18 cellular contexts compared by ENCODE assay signal in the genomic region with DNA sequence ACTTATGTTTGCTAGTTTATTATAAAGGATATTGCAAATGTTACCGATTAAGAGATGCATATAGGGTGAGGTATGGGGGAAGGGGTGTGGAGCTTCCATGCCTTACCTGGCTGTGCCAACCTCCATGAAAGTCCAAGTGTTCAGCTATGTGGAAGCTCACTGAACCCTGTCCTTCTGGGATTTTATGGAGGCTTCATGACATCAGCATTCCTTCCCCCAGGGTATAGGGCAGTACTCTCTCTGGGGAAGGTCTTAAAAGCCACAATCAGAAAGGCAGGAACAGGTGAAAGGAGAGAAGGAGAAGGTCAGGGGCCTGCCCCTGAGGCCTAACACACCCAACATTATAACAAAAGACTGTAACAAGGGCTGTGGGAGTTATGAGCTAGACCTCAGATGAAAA.
DNase-seq lines count a peak whose midpoint lies in the region; ATAC-seq and TF ChIP-seq lines count a peak whose summit lies in the region.
"Had no signal": no experiment of that assay in that cellular context is flagged by ENCODE, and none has a peak within 500 bp of the region (broad histone marks: within the 10 kb centered on the region; RNA-seq: fewer than 3 reads in every experiment).

No MANE protein-coding gene starts in this region.

- H3K36me3 Mint-ChIP-seq in activated naive CD4-positive, alpha-beta T cell treated with anti-CD3 and anti-CD28 coated beads for 36 hours (ENCODE audit: low read depth), result no peaks in the 10 kb centered on the region

- H3K27me3 ChIP-seq in psoas muscle (ENCODE audit: insufficient read depth in 3 of 3, low read length in 2 of 3), result no peaks in the 10 kb centered on the region
- H3K27me3 ChIP-seq: Peyer's patch had no signal

- DNase-seq in LHCN-M2 (ENCODE audit: low read depth), result peak; percentile 60
- DNase-seq in kidney tubule cell (ENCODE audit: low spot score), result peak; percentile 37
- no peak for DNase-seq in psoas muscle
- DNase-seq in activated naive CD4-positive, alpha-beta T cell treated with anti-CD3 and anti-CD28 coated beads for 36 hours, result no peak
- DNase-seq in amygdala (lab: John Stamatoyannopoulos, UW), result no peak
- no peak for DNase-seq in GM19238 (ENCODE audit: insufficient read length, low spot score)
- DNase-seq: CD4-positive, alpha-beta T cell; DND-41; H7; KG1; NCI-H1105 treated with DMSO at 0.1 percent for 48 hours; NCI-H187; NCI-H446 treated with DMSO at 0.1 percent for 48 hours; NCI-H774; Peyer's patch; Right ventricle myocardium superior had no signal

- no peak overlapping the region for H3K4me3 Mint-ChIP-seq in activated naive CD4-positive, alpha-beta T cell treated with anti-CD3 and anti-CD28 coated beads for 36 hours
- H3K4me3 Mint-ChIP-seq: CD4-positive, alpha-beta T cell had no signal

- H3K27ac ChIP-seq in 22Rv1 (peak overlapping the region; percentile 88), psoas muscle (peak overlapping the region; percentile 47)
- H3K27ac ChIP-seq: Peyer's patch had no signal

- TF ChIP-seq CTCF in 22Rv1 (IDR thresholded peaks at IDR 0.05), result no peak
- TF ChIP-seq CTCF in psoas muscle (IDR thresholded peaks at IDR 0.05), result no peak

- peaks cover 12% of the 10 kb centered on the region for H3K4me1 Mint-ChIP-seq in activated naive CD4-positive, alpha-beta T cell treated with anti-CD3 and anti-CD28 coated beads for 36 hours (ENCODE audit: low read depth)

- no peaks in the 10 kb centered on the region for H3K9me3 Mint-ChIP-seq in activated naive CD4-positive, alpha-beta T cell treated with anti-CD3 and anti-CD28 coated beads for 36 hours
- H3K9me3 Mint-ChIP-seq: CD4-positive, alpha-beta T cell had no signal

- H3K4me3 ChIP-seq in psoas muscle, result no peak overlapping the region
- H3K4me3 ChIP-seq: Peyer's patch had no signal

- H3K27me3 Mint-ChIP-seq in activated naive CD4-positive, alpha-beta T cell treated with anti-CD3 and anti-CD28 coated beads for 36 hours (ENCODE audit: low read depth), result no peaks in the 10 kb centered on the region
- H3K27me3 Mint-ChIP-seq: CD4-positive, alpha-beta T cell had no signal

- 90 to 100% (median 91%) methylated on average over 1 of the region's 1 CpG for WGBS in psoas muscle, 3 donors

- no peak overlapping the region for H3K27ac Mint-ChIP-seq in activated naive CD4-positive, alpha-beta T cell treated with anti-CD3 and anti-CD28 coated beads for 36 hours
- H3K27ac Mint-ChIP-seq: CD4-positive, alpha-beta T cell had no signal

- intact Hi-C loops in psoas muscle (cut with DNase I), result no loop called here
- intact Hi-C loops in activated naive CD4-positive, alpha-beta T cell treated with anti-CD3 and anti-CD28 coated beads for 36 hours (cut with micrococcal nuclease), result no loop called here

- no peaks in the 10 kb centered on the region for H3K9me3 ChIP-seq in psoas muscle
- H3K9me3 ChIP-seq: Peyer's patch had no signal

- peaks cover 31% of the 10 kb centered on the region for H3K4me1 ChIP-seq in psoas muscle

- no peaks in the 10 kb centered on the region for H3K36me3 ChIP-seq in psoas muscle (ENCODE audit: insufficient read depth in 1 of 2, low read depth in 1 of 2)
- H3K36me3 ChIP-seq: Peyer's patch had no signal

- peak in 3 of 4 donors; percentile 15 to 25 (median 21) for ATAC-seq in psoas muscle
- no peak for ATAC-seq in HG03432 (IDR thresholded peaks at IDR 0.05; ENCODE audit: unreplicated experiment)

- CTCF ChIA-PET in activated naive CD4-positive, alpha-beta T cell treated with anti-CD3 and anti-CD28 coated beads for 36 hours (lab: Charles Lee), result interaction anchor here (0.8 kb wide), 1 partner anchor 67 kb away, joined by 3 read pairs; no protein-coding TSS in a partner anchor

Comparison
In these comparisons a context has a peak if more than half of its experiments do, and no peak if none do; other contexts are left out.
1. DNase-seq: peak in LHCN-M2 (single experiment) and kidney tubule cell (single experiment); none in psoas muscle (0 of 2), activated naive CD4-positive, alpha-beta T cell treated with anti-CD3 and anti-CD28 coated beads for 36 hours (single experiment), amygdala (0 of 56) and GM19238 (single experiment).